Comparison of ENCODE assay signal across 17 cellular contexts in genomic region chr7:131293018-131293417, GRCh38. TPM values are rescaled to one million over a fixed set of nuclear protein-coding genes. Genes with fewer than 3 reads are reported as not detected.
DNase-seq lines count a peak whose midpoint lies in the region; ATAC-seq, FAIRE-seq and TF ChIP-seq lines count a peak whose summit lies in the region.
"Had no signal": no experiment of that assay in that cellular context is flagged by ENCODE, and none has a peak within 500 bp of the region (broad histone marks: within the 10 kb centered on the region; RNA-seq: fewer than 3 reads in every experiment).

No MANE protein-coding gene starts in this region.

- H3K4me3 ChIP-seq in A549 (no peak overlapping the region), mammary epithelial cell (replicated peaks in 1 of 3; ENCODE audit: insufficient read depth in 1 of 3, low read depth in 2 of 3, low read length in 3 of 3) (no peak overlapping the region), right atrium auricular region (no peak overlapping the region)

- no peak for TF ChIP-seq EP300 in A549 (IDR thresholded peaks at IDR 0.05)

- no peak overlapping the region for H3K4me3 Mint-ChIP-seq in activated CD8-positive, alpha-beta memory T cell treated with anti-CD3 and anti-CD28 coated beads, Interleukin-2, amount 10 ng/mL, durations not matched to agents 7 days and 5 days
- H3K4me3 Mint-ChIP-seq: natural killer cell treated with Interleukin-12 subunit alpha and Interleukin-12 subunit beta and Interleukin-15 and Interleukin-18, amount 100 ng/mL, for 72 hours; stimulated activated memory B cell treated with anti-CD40 and anti-IgM and Interleukin-4, amounts not matched to agents 10 μg/mL and 1 μg/mL and 100 μg/mL, for 72 hours had no signal

- H3K27ac ChIP-seq in A549 (peak overlapping the region in 1 of 2 experiments; percentile 26; a peak in 2 of 6 replicates), mammary epithelial cell (ENCODE audit: insufficient read depth, low read depth, low read length) (no peak overlapping the region), right atrium auricular region (peak overlapping the region; percentile 9 to 49)

- H3K36me3 ChIP-seq in mammary epithelial cell (ENCODE audit: insufficient read depth, low read length) (no peaks in the 10 kb centered on the region), right atrium auricular region (no peaks in the 10 kb centered on the region)

- no peak overlapping the region for H3K9ac ChIP-seq in mammary epithelial cell (ENCODE audit: insufficient read depth, low read length)

- H3K36me3 Mint-ChIP-seq in activated CD8-positive, alpha-beta memory T cell treated with anti-CD3 and anti-CD28 coated beads, Interleukin-2, amount 10 ng/mL, durations not matched to agents 7 days and 5 days = peaks cover 3% of the 10 kb centered on the region
- H3K36me3 Mint-ChIP-seq: natural killer cell treated with Interleukin-12 subunit alpha and Interleukin-12 subunit beta and Interleukin-15 and Interleukin-18, amount 100 ng/mL, for 72 hours had no signal

- H3K9me3 Mint-ChIP-seq in activated CD8-positive, alpha-beta memory T cell treated with anti-CD3 and anti-CD28 coated beads, Interleukin-2, amount 10 ng/mL, durations not matched to agents 7 days and 5 days (ENCODE audit: low read depth) = peaks cover 2% of the 10 kb centered on the region
- H3K9me3 Mint-ChIP-seq: natural killer cell treated with Interleukin-12 subunit alpha and Interleukin-12 subunit beta and Interleukin-15 and Interleukin-18, amount 100 ng/mL, for 72 hours had no signal

- H3K4me2 ChIP-seq in A549 = no peak overlapping the region
- peak overlapping the region; percentile 15 for H3K4me2 ChIP-seq in mammary epithelial cell (ENCODE audit: insufficient read depth, low read depth, low read length)

- no peak for TF ChIP-seq POLR2A in A549 (IDR thresholded peaks at IDR 0.05; ENCODE audit: low read length)

- peak overlapping the region; percentile 61 for H2AFZ ChIP-seq in mammary epithelial cell (ENCODE audit: low read depth, low read length)

- BruUV-seq in mammary epithelial cell (replicated peaks; lab: Mats Ljungman, UMichigan) = no TSS peak

- no peaks in the 10 kb centered on the region for H3K27me3 ChIP-seq in mammary epithelial cell (ENCODE audit: insufficient read depth, low read length)
- no peaks in the 10 kb centered on the region for H3K27me3 ChIP-seq in right atrium auricular region

- H3K4me1 ChIP-seq in A549 (peaks cover 14% of the 10 kb centered on the region), mammary epithelial cell (ENCODE audit: insufficient read depth, low read length) (peaks cover 14% of the 10 kb centered on the region), right atrium auricular region (peaks cover 0 to 31% of the 10 kb centered on the region in 2 donors)

- peaks cover 5% of the 10 kb centered on the region for H3K27me3 Mint-ChIP-seq in activated CD8-positive, alpha-beta memory T cell treated with anti-CD3 and anti-CD28 coated beads, Interleukin-2, amount 10 ng/mL, durations not matched to agents 7 days and 5 days
- H3K27me3 Mint-ChIP-seq: stimulated activated memory B cell treated with anti-CD40 and anti-IgM and Interleukin-4, amounts not matched to agents 10 μg/mL and 1 μg/mL and 100 μg/mL, for 72 hours had no signal

- CTCF ChIA-PET in A549 (lab: Yijun Ruan, JAX) (interaction anchor here (1.0 to 1.4 kb wide), 3 partner anchors 9 to 223 kb away, joined by 3 to 4 read pairs (median 4); no protein-coding TSS in a partner anchor), mammary epithelial cell (lab: Charles Lee; ENCODE audit: low non-redundant PET) (no interaction called here)
- CTCF ChIA-PET in activated CD8-positive, alpha-beta memory T cell treated with anti-CD3 and anti-CD28 coated beads, Interleukin-2, amount 10 ng/mL, durations not matched to agents 7 days and 5 days (lab: Charles Lee) = interaction anchor here (1.5 kb wide), 1 partner anchor 224 kb away, joined by 3 read pairs; no protein-coding TSS in a partner anchor

- no peak for FAIRE-seq in A549 (lab: Jason Lieb, UNC)
- FAIRE-seq: endometrium, urothelium cell line had no signal

- dilution Hi-C loops in mammary epithelial cell (cut with HindIII; ENCODE audit: low sequenced_read_pairs) = no loop called here

- WGBS in A549 (ENCODE audit: missing lambda C conversion rate) = 100% methylated on average over 1 of the region's 1 CpG
- 67% methylated on average over 1 of the region's 1 CpG for WGBS in mammary epithelial cell (ENCODE audit: low coverage, missing lambda C conversion rate)

- TF ChIP-seq RAD21 in A549 (conservative IDR thresholded peaks at IDR 0.05 in 1 of 2, IDR thresholded peaks at IDR 0.05 in 1 of 2) = no peak

- POLR2A ChIA-PET in A549 (lab: Yijun Ruan, JAX) = no interaction called here

- H4K20me1 ChIP-seq in mammary epithelial cell (ENCODE audit: insufficient read depth, low read length) = no peaks in the 10 kb centered on the region

- no peaks in the 10 kb centered on the region for H3K79me2 ChIP-seq in mammary epithelial cell (ENCODE audit: insufficient read depth, low read length)

- in situ Hi-C loops in mammary epithelial cell (cut with MboI; ENCODE audit: low sequenced_read_pairs in 2 of 2) = loop anchor here in 1 of 2 donors (25.0 kb wide), 1 partner anchor 181 kb away; no protein-coding TSS in a partner anchor

- DNase-seq in A549 (ENCODE audit: low read depth in 1 of 2, low spot score in 1 of 2) (no peak), HT1080 (ENCODE audit: low read depth) (peak; percentile 6), mammary epithelial cell (peak; percentile 64), right atrium auricular region (ENCODE audit: low spot score) (peak; percentile 76), midbrain (lab: John Stamatoyannopoulos, UW) (no peak)
- no peak for DNase-seq in activated CD8-positive, alpha-beta memory T cell treated with anti-CD3 and anti-CD28 coated beads, Interleukin-2, amount 10 ng/mL, durations not matched to agents 7 days and 5 days
- no peak for DNase-seq in stimulated activated CD4-positive, alpha-beta T cell treated with anti-CD3 and anti-CD28 coated beads, Interleukin-2, amount 100 ng/mL, for 24 hours
- DNase-seq: activated CD8-positive, alpha-beta memory T cell treated with anti-CD3 and anti-CD28 coated beads, Interleukin-2, amount 50 U/mL, for 48 hours; activated naive CD4-positive, alpha-beta T cell treated with anti-CD3 and anti-CD28 coated beads, Interleukin-2, amount 50 U/mL, for 16 hours; NCI-H1436 treated with DMSO at 0.1 percent for 48 hours; OCI-M1; retina had no signal

- no peaks in the 10 kb centered on the region for H3K9me3 ChIP-seq in A549
- no peaks in the 10 kb centered on the region for H3K9me3 ChIP-seq in mammary epithelial cell (replicated peaks; ENCODE audit: insufficient read depth, low read length)
- H3K9me3 ChIP-seq in right atrium auricular region = no peaks in the 10 kb centered on the region

- ATAC-seq in A549 (peak; percentile 46 to 47; a peak in 4 of 6 replicates), HG03045 (IDR thresholded peaks at IDR 0.05; ENCODE audit: unreplicated experiment) (no peak)
- no peak for ATAC-seq in activated CD8-positive, alpha-beta memory T cell treated with anti-CD3 and anti-CD28 coated beads, Interleukin-2, amount 10 ng/mL, durations not matched to agents 7 days and 5 days
- ATAC-seq: natural killer cell treated with Interleukin-12 subunit alpha and Interleukin-12 subunit beta and Interleukin-15 and Interleukin-18, amount 100 ng/mL, for 72 hours; stimulated activated memory B cell treated with anti-CD40 and anti-IgM and Interleukin-4, amounts not matched to agents 10 μg/mL and 1 μg/mL and 100 μg/mL, for 72 hours had no signal

- H3K4me1 Mint-ChIP-seq in activated CD8-positive, alpha-beta memory T cell treated with anti-CD3 and anti-CD28 coated beads, Interleukin-2, amount 10 ng/mL, durations not matched to agents 7 days and 5 days = no peaks in the 10 kb centered on the region
- H3K4me1 Mint-ChIP-seq: stimulated activated memory B cell treated with anti-CD40 and anti-IgM and Interleukin-4, amounts not matched to agents 10 μg/mL and 1 μg/mL and 100 μg/mL, for 72 hours had no signal

- intact Hi-C loops in mammary epithelial cell (cut with micrococcal nuclease) = no loop called here

- no peak overlapping the region for H3K27ac Mint-ChIP-seq in activated CD8-positive, alpha-beta memory T cell treated with anti-CD3 and anti-CD28 coated beads, Interleukin-2, amount 10 ng/mL, durations not matched to agents 7 days and 5 days
- H3K27ac Mint-ChIP-seq: natural killer cell treated with Interleukin-12 subunit alpha and Interleukin-12 subunit beta and Interleukin-15 and Interleukin-18, amount 100 ng/mL, for 72 hours; stimulated activated memory B cell treated with anti-CD40 and anti-IgM and Interleukin-4, amounts not matched to agents 10 μg/mL and 1 μg/mL and 100 μg/mL, for 72 hours had no signal

- TF ChIP-seq CTCF in A549 (IDR thresholded peaks at IDR 0.05) (no peak), mammary epithelial cell (conservative IDR thresholded peaks at IDR 0.05 in 1 of 2, IDR thresholded peaks at IDR 0.05 in 1 of 2; ENCODE audit: extremely low read depth in 1 of 2, insufficient read depth in 1 of 2, low read depth in 1 of 2, low read length in 2 of 2) (no peak), right atrium auricular region (IDR thresholded peaks at IDR 0.05) (no peak)

TF ChIP-seq in A549, 52 proteins besides CTCF, POLR2A, EP300 and RAD21:
- TF ChIP-seq CHD2 (IDR thresholded peaks at IDR 0.05; ENCODE audit: low read length, partially characterized antibody) (no peak), PHF8 (IDR thresholded peaks at IDR 0.05; ENCODE audit: borderline replicate concordance, low read depth) (no peak)
TF ChIP-seq in A549: peak in this region for 0.

RNA-seq across cellular contexts. Expression of gene MKLN1, which starts 34.7 kb away (rescaled TPM):
- polyA plus RNA-seq in A549 (2011; rRNA removed) (84.5 and 109 TPM in 2 replicates), A549 (2017; fragmentation: RNase III; extraction: RNeasy Plus Mini Kit Qiagen cat#74134 plus additional on column Dnase treatment) (39.6 to 46.4 TPM (median 39.6 TPM) in 3 replicates), mammary epithelial cell (19.2 TPM)
- polyA plus RNA-seq in A549 (2012; cell fraction: cytosol; rRNA removed) = 17.5 and 18.5 TPM in 2 replicates
- polyA plus RNA-seq in A549 (2012; cell fraction: nucleus; rRNA removed) = 10.8 and 17.1 TPM in 2 replicates
- polyA minus RNA-seq in A549 (2011; rRNA and poly(A)+ RNA removed) = 154 and 176 TPM in 2 replicates
- 19.0 and 30.0 TPM in 2 replicates for total RNA-seq in HT1080 (2014; rRNA removed; shearing (Covaris generic))
- 19.0 and 21.0 TPM in 2 replicates for polyA plus RNA-seq in HT1080 (2015; cell fraction: cytosol; rRNA removed)
- 40.8 and 44.4 TPM in 2 replicates for polyA plus RNA-seq in HT1080 (2015; cell fraction: nucleus; rRNA removed)
- total RNA-seq in mammary epithelial cell (10 to 100 TPM; 33.9 to 38.0 TPM), right atrium auricular region (10 to 100 TPM; 27.4 to 28.5 TPM)
- polyA minus RNA-seq in mammary epithelial cell = 43.3 TPM
- total RNA-seq in activated CD8-positive, alpha-beta memory T cell treated with anti-CD3 and anti-CD28 coated beads, Interleukin-2, amount 10 ng/mL, durations not matched to agents 7 days and 5 days = 10 to 100 TPM; 35.5 to 41.4 TPM

Comparison
In these comparisons a context has a peak if more than half of its experiments do, and no peak if none do; other contexts are left out.
1. ATAC-seq: peak in A549 (2 of 2); none in activated CD8-positive, alpha-beta memory T cell treated with anti-CD3 and anti-CD28 coated beads, Interleukin-2, amount 10 ng/mL, durations not matched to agents 7 days and 5 days (single experiment) and HG03045 (single experiment).
2. DNase-seq: peak in HT1080 (single experiment), mammary epithelial cell (single experiment) and right atrium auricular region (single experiment); none in A549 (0 of 2), activated CD8-positive, alpha-beta memory T cell treated with anti-CD3 and anti-CD28 coated beads, Interleukin-2, amount 10 ng/mL, durations not matched to agents 7 days and 5 days (single experiment), stimulated activated CD4-positive, alpha-beta T cell treated with anti-CD3 and anti-CD28 coated beads, Interleukin-2, amount 100 ng/mL, for 24 hours (0 of 2) and midbrain (single experiment).